In genomic region chr5:132294728-132295504, GRCh38 we compare ENCODE assay signal across 8 cellular contexts. TPM values are rescaled to one million over a fixed set of nuclear protein-coding genes. Genes with fewer than 3 reads are reported as not detected.
DNase-seq lines count a peak whose midpoint lies in the region; ATAC-seq and TF ChIP-seq lines count a peak whose summit lies in the region.

No MANE protein-coding gene starts in this region.

- peak overlapping the region; percentile 81 to 91 (median 89) for H3K4me3 Mint-ChIP-seq in T-cell

- H3K4me1 ChIP-seq in hepatocyte (ENCODE audit: insufficient read depth) (peaks cover 9% of the 10 kb centered on the region), skeletal muscle tissue (ENCODE audit: control insufficient read depth in 3 of 3, insufficient read depth in 3 of 3, low read length in 3 of 3) (peaks cover 14 to 57% (median 37%) of the 10 kb centered on the region in 3 donors)

- H3K4me2 ChIP-seq in hepatocyte = peak overlapping the region; percentile 94

- H3K27me3 Mint-ChIP-seq in T-cell = peaks cover 14 to 15% of the 10 kb centered on the region in 2 donors

- ATAC-seq in GM18861 (IDR thresholded peaks at IDR 0.05; ENCODE audit: unreplicated experiment) (peak; percentile 1), HG03439 (IDR thresholded peaks at IDR 0.05; ENCODE audit: unreplicated experiment) (peak; percentile 5), T-cell (replicated peaks in 1 of 4) (peak in 3 of 4 experiments; percentile 53 to 64 (median 58))

- no peaks in the 10 kb centered on the region for H4K20me1 ChIP-seq in hepatocyte (ENCODE audit: insufficient read depth, poor library complexity, severe bottlenecking)

- peak overlapping the region; percentile 98 for H3K27ac ChIP-seq in hepatocyte
- peak overlapping the region; percentile 99 for H3K27ac ChIP-seq in skeletal muscle tissue (ENCODE audit: low read depth, low read length)

- H3K9me3 Mint-ChIP-seq in T-cell = no peaks in the 10 kb centered on the region

- H3K27ac Mint-ChIP-seq in T-cell = peak overlapping the region in 1 of 2 donors; percentile 36

- H2AFZ ChIP-seq in hepatocyte = peak overlapping the region; percentile 57

- no peaks in the 10 kb centered on the region for H3K36me3 Mint-ChIP-seq in T-cell

- H3K27me3 ChIP-seq in hepatocyte = no peaks in the 10 kb centered on the region
- H3K27me3 ChIP-seq in skeletal muscle tissue (ENCODE audit: control insufficient read depth in 3 of 3, insufficient read depth in 3 of 3, low read length in 3 of 3) = no peaks in the 10 kb centered on the region

- H3K4me3 ChIP-seq in hepatocyte (peak overlapping the region; percentile 42), skeletal muscle tissue (ENCODE audit: low read length in 3 of 3) (peak overlapping the region; percentile 74 to 90 (median 87))

- peaks cover 9% of the 10 kb centered on the region for H3K79me2 ChIP-seq in hepatocyte

- no peak for TF ChIP-seq CTCF in hepatocyte (IDR thresholded peaks at IDR 0.05; ENCODE audit: poor library complexity)

- peaks cover 13 to 21% (median 19%) of the 10 kb centered on the region in 3 donors for H3K4me1 Mint-ChIP-seq in T-cell

- H3K9me3 ChIP-seq in hepatocyte (ENCODE audit: low read depth) (no peaks in the 10 kb centered on the region), skeletal muscle tissue (ENCODE audit: control insufficient read depth in 3 of 3, low read length in 3 of 3) (no peaks in the 10 kb centered on the region)

- WGBS in hepatocyte (ENCODE audit: low lambda C conversion rate, missing lambda C conversion rate) = 3% methylated on average over 35 of the region's 50 CpGs

- peak overlapping the region; percentile 76 to 99 (median 99) for H3K9ac ChIP-seq in skeletal muscle tissue (ENCODE audit: low read depth in 1 of 3, low read length in 3 of 3)

- H3K36me3 ChIP-seq in hepatocyte (replicated peaks; ENCODE audit: insufficient read depth, low read depth) = no peaks in the 10 kb centered on the region
- H3K36me3 ChIP-seq in skeletal muscle tissue (ENCODE audit: control insufficient read depth in 3 of 3, insufficient read depth in 3 of 3, low read length in 3 of 3) = no peaks in the 10 kb centered on the region

- DNase-seq in T-cell (peak in 25 of 34 experiments; percentile 11 to 68 (median 30)), amniotic epithelial cell (ENCODE audit: low read depth) (peak; percentile 81), hepatocyte (ENCODE audit: low spot score) (peak; percentile 86), SK-N-DZ (ENCODE audit: low spot score) (no peak), NCI-H1694 (lab: John Stamatoyannopoulos, UW) (no peak)

- H3K9me2 ChIP-seq in hepatocyte (replicated peaks; ENCODE audit: insufficient read depth) = no peaks in the 10 kb centered on the region

- CTCF ChIA-PET in T-cell (lab: Charles Lee) = interaction anchor here in 1 of 2 donors (0.7 kb wide), 1 partner anchor 22 kb away, joined by 3 read pairs; no protein-coding TSS in a partner anchor

- POLR2A ChIA-PET in T-cell (lab: Charles Lee) = interaction anchor here in 1 of 2 donors (0.8 kb wide), 1 partner anchor 74 kb away, joined by 3 read pairs; the partner anchor contains the start of gene SLC22A5

RNA-seq across cellular contexts. Expression of gene SLC22A4, which starts 0.7 kb away (rescaled TPM):
- total RNA-seq in T-cell = under 1 TPM in 1 of 5 donors, not detected in 4; 0.20 TPM
- total RNA-seq in hepatocyte = 1.4 and 2.5 TPM in 2 replicates
- polyA plus RNA-seq in hepatocyte = 3.3 and 4.9 TPM in 2 replicates
- 3.1 TPM for total RNA-seq in skeletal muscle tissue
- 0.13 and 0.14 TPM in 2 replicates for polyA plus RNA-seq in SK-N-DZ (2014; cell fraction: cytosol; rRNA removed)
- 0.39 and 0.50 TPM in 2 replicates for polyA plus RNA-seq in SK-N-DZ (2014; cell fraction: nucleus; rRNA removed)

RNA-seq across cellular contexts. Expression of gene PDLIM4, which starts 37.4 kb away (rescaled TPM):
- total RNA-seq in T-cell (not detected), hepatocyte (7.3 and 16.4 TPM in 2 replicates), skeletal muscle tissue (19.8 TPM)
- polyA plus RNA-seq in hepatocyte = 102 and 125 TPM in 2 replicates
- polyA plus RNA-seq in SK-N-DZ (2014; cell fraction: cytosol; rRNA removed) = 32.8 and 35.3 TPM in 2 replicates
- 25.6 and 37.1 TPM in 2 replicates for polyA plus RNA-seq in SK-N-DZ (2014; cell fraction: nucleus; rRNA removed)

Comparison
In these comparisons a context has a peak if more than half of its experiments do, and no peak if none do; other contexts are left out.
1. ATAC-seq: peak in every context shown above with its lines; median percentile 58 in T-cell; 5 in HG03439; 1 in GM18861.
2. DNase-seq: peak in T-cell (25 of 34), amniotic epithelial cell (single experiment) and hepatocyte (single experiment); none in SK-N-DZ (single experiment) and NCI-H1694 (single experiment).